ENCODE assay signal across 1 cellular context in genomic region chr13:51912511-51913225, GRCh38.
TF ChIP-seq lines count a peak whose summit lies in the region.

No MANE protein-coding gene starts in this region.

TF ChIP-seq in GM23338, 12 proteins besides CTCF, POLR2A, EP300 and RAD21 (continued from another document):
- TF ChIP-seq REST (IDR thresholded peaks at IDR 0.05; ENCODE audit: unreplicated experiment), result no peak
